1 cellular context compared by ENCODE assay signal in the genomic region with DNA sequence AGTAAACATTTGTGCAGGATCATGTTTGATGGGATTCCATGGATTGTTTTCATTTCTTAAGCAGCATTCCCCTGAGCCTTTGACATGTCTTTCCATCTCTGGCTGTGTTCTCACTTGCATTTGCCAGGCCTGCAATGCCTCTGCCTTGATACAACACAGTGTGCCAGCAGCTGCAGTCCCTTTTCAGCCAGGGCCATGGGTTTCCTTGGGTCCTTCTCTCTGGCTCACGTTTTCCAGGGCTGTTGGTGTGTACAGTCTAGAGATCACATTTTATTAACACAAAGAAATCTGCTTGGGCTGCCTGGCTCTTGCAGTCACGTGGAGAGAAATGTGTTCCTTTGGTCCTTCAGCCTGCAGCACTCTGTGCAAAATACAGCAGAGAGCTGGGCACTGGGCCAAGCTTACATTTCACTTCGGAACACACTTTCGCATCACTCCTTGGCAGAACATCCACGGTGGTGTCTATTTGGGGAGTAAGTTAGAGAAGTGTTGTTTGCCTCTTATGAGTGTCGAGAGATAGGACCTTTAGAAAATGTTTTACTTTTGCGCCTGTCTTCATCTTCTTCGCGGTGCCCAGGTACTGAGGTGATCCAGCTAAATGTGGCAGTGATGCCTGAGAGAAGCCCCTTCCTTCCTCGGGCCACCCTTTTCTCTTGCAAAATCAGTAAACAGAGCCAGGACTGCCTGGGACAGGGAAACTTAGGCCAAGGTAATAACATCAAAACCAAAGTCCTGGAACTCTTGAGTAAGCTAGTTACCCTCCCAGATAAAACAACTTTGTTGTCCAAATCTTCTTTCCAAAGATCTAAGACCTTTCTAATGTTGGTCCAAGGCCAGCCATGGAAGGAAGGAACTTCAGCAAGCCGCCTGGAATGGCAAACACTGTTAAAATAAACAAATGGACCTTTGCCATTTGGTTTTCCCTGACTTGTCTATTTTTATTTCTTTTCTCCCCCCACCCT.
TF ChIP-seq lines count a peak whose summit lies in the region.

No MANE protein-coding gene starts in this region.

TF ChIP-seq in HepG2, 621 proteins besides CTCF, POLR2A, EP300 and RAD21 (continued from another document and continues in another):
- TF ChIP-seq, protein P1, sequence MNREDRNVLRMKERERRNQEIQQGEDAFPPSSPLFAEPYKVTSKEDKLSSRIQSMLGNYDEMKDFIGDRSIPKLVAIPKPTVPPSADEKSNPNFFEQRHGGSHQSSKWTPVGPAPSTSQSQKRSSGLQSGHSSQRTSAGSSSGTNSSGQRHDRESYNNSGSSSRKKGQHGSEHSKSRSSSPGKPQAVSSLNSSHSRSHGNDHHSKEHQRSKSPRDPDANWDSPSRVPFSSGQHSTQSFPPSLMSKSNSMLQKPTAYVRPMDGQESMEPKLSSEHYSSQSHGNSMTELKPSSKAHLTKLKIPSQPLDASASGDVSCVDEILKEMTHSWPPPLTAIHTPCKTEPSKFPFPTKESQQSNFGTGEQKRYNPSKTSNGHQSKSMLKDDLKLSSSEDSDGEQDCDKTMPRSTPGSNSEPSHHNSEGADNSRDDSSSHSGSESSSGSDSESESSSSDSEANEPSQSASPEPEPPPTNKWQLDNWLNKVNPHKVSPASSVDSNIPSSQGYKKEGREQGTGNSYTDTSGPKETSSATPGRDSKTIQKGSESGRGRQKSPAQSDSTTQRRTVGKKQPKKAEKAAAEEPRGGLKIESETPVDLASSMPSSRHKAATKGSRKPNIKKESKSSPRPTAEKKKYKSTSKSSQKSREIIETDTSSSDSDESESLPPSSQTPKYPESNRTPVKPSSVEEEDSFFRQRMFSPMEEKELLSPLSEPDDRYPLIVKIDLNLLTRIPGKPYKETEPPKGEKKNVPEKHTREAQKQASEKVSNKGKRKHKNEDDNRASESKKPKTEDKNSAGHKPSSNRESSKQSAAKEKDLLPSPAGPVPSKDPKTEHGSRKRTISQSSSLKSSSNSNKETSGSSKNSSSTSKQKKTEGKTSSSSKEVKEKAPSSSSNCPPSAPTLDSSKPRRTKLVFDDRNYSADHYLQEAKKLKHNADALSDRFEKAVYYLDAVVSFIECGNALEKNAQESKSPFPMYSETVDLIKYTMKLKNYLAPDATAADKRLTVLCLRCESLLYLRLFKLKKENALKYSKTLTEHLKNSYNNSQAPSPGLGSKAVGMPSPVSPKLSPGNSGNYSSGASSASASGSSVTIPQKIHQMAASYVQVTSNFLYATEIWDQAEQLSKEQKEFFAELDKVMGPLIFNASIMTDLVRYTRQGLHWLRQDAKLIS (CRISPR knock-in tag; IDR thresholded peaks at IDR 0.05) = peak; percentile 95
- no peak for TF ChIP-seq CREBL2 (CRISPR knock-in tag; IDR thresholded peaks at IDR 0.05; ENCODE audit: borderline replicate concordance)
- no peak; the same call in 1 of the 2 replicates for TF ChIP-seq NR2C2 (CRISPR knock-in tag; IDR thresholded peaks at IDR 0.05; ENCODE audit: borderline replicate concordance)
- no peak for TF ChIP-seq ZNF235 (CRISPR knock-in tag; IDR thresholded peaks at IDR 0.05; ENCODE audit: borderline replicate concordance)
- TF ChIP-seq SMYD3 (CRISPR knock-in tag; IDR thresholded peaks at IDR 0.05) = peak; percentile 41; the same call in 1 of the 2 replicates
- no peak for TF ChIP-seq HNRNPUL1 (IDR thresholded peaks at IDR 0.05; ENCODE audit: low read depth, low read length)
- peak; percentile 63; the same call in 1 of the 2 replicates for TF ChIP-seq ZNF891 (CRISPR knock-in tag; IDR thresholded peaks at IDR 0.05)
- TF ChIP-seq, protein P2, sequence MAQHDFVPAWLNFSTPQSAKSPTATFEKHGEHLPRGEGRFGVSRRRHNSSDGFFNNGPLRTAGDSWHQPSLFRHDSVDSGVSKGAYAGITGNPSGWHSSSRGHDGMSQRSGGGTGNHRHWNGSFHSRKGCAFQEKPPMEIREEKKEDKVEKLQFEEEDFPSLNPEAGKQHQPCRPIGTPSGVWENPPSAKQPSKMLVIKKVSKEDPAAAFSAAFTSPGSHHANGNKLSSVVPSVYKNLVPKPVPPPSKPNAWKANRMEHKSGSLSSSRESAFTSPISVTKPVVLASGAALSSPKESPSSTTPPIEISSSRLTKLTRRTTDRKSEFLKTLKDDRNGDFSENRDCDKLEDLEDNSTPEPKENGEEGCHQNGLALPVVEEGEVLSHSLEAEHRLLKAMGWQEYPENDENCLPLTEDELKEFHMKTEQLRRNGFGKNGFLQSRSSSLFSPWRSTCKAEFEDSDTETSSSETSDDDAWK (CRISPR knock-in tag; IDR thresholded peaks at IDR 0.05) = no peak
- TF ChIP-seq, protein P3, sequence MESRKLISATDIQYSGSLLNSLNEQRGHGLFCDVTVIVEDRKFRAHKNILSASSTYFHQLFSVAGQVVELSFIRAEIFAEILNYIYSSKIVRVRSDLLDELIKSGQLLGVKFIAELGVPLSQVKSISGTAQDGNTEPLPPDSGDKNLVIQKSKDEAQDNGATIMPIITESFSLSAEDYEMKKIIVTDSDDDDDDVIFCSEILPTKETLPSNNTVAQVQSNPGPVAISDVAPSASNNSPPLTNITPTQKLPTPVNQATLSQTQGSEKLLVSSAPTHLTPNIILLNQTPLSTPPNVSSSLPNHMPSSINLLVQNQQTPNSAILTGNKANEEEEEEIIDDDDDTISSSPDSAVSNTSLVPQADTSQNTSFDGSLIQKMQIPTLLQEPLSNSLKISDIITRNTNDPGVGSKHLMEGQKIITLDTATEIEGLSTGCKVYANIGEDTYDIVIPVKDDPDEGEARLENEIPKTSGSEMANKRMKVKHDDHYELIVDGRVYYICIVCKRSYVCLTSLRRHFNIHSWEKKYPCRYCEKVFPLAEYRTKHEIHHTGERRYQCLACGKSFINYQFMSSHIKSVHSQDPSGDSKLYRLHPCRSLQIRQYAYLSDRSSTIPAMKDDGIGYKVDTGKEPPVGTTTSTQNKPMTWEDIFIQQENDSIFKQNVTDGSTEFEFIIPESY (CRISPR knock-in tag; IDR thresholded peaks at IDR 0.05) = peak; percentile 48; the same call in 1 of the 2 replicates
- TF ChIP-seq ZNF747 (CRISPR knock-in tag; IDR thresholded peaks at IDR 0.05; ENCODE audit: borderline replicate concordance) = peak; percentile 84
- no peak for TF ChIP-seq CERS6 (CRISPR knock-in tag; IDR thresholded peaks at IDR 0.05)
- peak; percentile 60; the same call in 1 of the 3 replicates for TF ChIP-seq MXI1 (IDR thresholded peaks at IDR 0.05; ENCODE audit: borderline replicate concordance, low read depth, low read length)
- TF ChIP-seq, protein P4, sequence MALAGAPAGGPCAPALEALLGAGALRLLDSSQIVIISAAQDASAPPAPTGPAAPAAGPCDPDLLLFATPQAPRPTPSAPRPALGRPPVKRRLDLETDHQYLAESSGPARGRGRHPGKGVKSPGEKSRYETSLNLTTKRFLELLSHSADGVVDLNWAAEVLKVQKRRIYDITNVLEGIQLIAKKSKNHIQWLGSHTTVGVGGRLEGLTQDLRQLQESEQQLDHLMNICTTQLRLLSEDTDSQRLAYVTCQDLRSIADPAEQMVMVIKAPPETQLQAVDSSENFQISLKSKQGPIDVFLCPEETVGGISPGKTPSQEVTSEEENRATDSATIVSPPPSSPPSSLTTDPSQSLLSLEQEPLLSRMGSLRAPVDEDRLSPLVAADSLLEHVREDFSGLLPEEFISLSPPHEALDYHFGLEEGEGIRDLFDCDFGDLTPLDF (CRISPR knock-in tag; IDR thresholded peaks at IDR 0.05) = 0 out of 2 replicates have a peak, but pooled peaks have one; percentile 2
- TF ChIP-seq TMF1 (CRISPR knock-in tag; IDR thresholded peaks at IDR 0.05; ENCODE audit: low read depth) = peak; percentile 75; the same call in 1 of the 2 replicates
- TF ChIP-seq ARID5B (CRISPR knock-in tag; IDR thresholded peaks at IDR 0.05) = peak; percentile 97
- TF ChIP-seq CAMTA2 (CRISPR knock-in tag; IDR thresholded peaks at IDR 0.05; ENCODE audit: borderline replicate concordance) = no peak
- TF ChIP-seq ZNF580 (CRISPR knock-in tag; IDR thresholded peaks at IDR 0.05; ENCODE audit: borderline replicate concordance, low read depth) = peak; percentile 92
- TF ChIP-seq ZNF777 (CRISPR knock-in tag; IDR thresholded peaks at IDR 0.05) = no peak
- TF ChIP-seq ARNT (IDR thresholded peaks at IDR 0.05) = no peak
- TF ChIP-seq, protein P5, sequence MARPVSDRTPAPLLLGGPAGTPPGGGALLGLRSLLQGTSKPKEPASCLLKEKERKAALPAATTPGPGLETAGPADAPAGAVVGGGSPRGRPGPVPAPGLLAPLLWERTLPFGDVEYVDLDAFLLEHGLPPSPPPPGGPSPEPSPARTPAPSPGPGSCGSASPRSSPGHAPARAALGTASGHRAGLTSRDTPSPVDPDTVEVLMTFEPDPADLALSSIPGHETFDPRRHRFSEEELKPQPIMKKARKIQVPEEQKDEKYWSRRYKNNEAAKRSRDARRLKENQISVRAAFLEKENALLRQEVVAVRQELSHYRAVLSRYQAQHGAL (CRISPR knock-in tag; IDR thresholded peaks at IDR 0.05; ENCODE audit: not compliant biosample characterization) = no peak
- TF ChIP-seq ZNF781 (CRISPR knock-in tag; IDR thresholded peaks at IDR 0.05; ENCODE audit: borderline replicate concordance, not compliant biosample characterization) = no peak
- TF ChIP-seq HMG20B (CRISPR knock-in tag; conservative IDR thresholded peaks at IDR 0.05) = peak; percentile 94
- TF ChIP-seq, protein P6, sequence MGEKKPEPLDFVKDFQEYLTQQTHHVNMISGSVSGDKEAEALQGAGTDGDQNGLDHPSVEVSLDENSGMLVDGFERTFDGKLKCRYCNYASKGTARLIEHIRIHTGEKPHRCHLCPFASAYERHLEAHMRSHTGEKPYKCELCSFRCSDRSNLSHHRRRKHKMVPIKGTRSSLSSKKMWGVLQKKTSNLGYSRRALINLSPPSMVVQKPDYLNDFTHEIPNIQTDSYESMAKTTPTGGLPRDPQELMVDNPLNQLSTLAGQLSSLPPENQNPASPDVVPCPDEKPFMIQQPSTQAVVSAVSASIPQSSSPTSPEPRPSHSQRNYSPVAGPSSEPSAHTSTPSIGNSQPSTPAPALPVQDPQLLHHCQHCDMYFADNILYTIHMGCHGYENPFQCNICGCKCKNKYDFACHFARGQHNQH (CRISPR knock-in tag; IDR thresholded peaks at IDR 0.05) = peak; percentile 87
- peak; percentile 92; the same call in 1 of the 2 replicates for TF ChIP-seq SSRP1 (CRISPR knock-in tag; IDR thresholded peaks at IDR 0.05)
- no peak for TF ChIP-seq ATM (IDR thresholded peaks at IDR 0.05; ENCODE audit: borderline replicate concordance)
- peak; percentile 96 for TF ChIP-seq GATAD2A (CRISPR knock-in tag; IDR thresholded peaks at IDR 0.05)
- no peak; the same call in 1 of the 2 replicates for TF ChIP-seq KDM5A (IDR thresholded peaks at IDR 0.05; ENCODE audit: borderline replicate concordance, low read length)
- no peak for TF ChIP-seq ZNF207 (IDR thresholded peaks at IDR 0.05; ENCODE audit: borderline replicate concordance)
- peak; percentile 96 for TF ChIP-seq HNF4G (IDR thresholded peaks at IDR 0.05; ENCODE audit: borderline replicate concordance, low read depth, low read length)
- TF ChIP-seq HNF4G (CRISPR knock-in tag; IDR thresholded peaks at IDR 0.05; ENCODE audit: borderline replicate concordance, low read depth) = peak; percentile 88
- TF ChIP-seq ZNF746 (CRISPR knock-in tag; IDR thresholded peaks at IDR 0.05) = peak; percentile 91
- TF ChIP-seq TSC22D2 (CRISPR knock-in tag; IDR thresholded peaks at IDR 0.05; ENCODE audit: borderline replicate concordance) = no peak
- no peak for TF ChIP-seq ZNF382 (CRISPR knock-in tag; IDR thresholded peaks at IDR 0.05; ENCODE audit: borderline replicate concordance)
- TF ChIP-seq, protein P7, sequence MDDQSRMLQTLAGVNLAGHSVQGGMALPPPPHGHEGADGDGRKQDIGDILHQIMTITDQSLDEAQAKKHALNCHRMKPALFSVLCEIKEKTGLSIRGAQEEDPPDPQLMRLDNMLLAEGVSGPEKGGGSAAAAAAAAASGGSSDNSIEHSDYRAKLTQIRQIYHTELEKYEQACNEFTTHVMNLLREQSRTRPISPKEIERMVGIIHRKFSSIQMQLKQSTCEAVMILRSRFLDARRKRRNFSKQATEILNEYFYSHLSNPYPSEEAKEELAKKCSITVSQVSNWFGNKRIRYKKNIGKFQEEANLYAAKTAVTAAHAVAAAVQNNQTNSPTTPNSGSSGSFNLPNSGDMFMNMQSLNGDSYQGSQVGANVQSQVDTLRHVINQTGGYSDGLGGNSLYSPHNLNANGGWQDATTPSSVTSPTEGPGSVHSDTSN (CRISPR knock-in tag; IDR thresholded peaks at IDR 0.05; ENCODE audit: borderline replicate concordance) = no peak
- TF ChIP-seq NFKBIZ (CRISPR knock-in tag; IDR thresholded peaks at IDR 0.05) = peak; percentile 95
